In genomic region chr7:2660359-2661095, GRCh38 we compare ENCODE assay signal across 13 cellular contexts. TPM values are rescaled to one million over a fixed set of nuclear protein-coding genes. Genes with fewer than 3 reads are reported as not detected.
DNase-seq lines count a peak whose midpoint lies in the region; ATAC-seq and TF ChIP-seq lines count a peak whose summit lies in the region.
"Had no signal": no experiment of that assay in that cellular context is flagged by ENCODE, and none has a peak within 500 bp of the region (broad histone marks: within the 10 kb centered on the region; RNA-seq: fewer than 3 reads in every experiment).

No MANE protein-coding gene starts in this region.

- no peaks in the 10 kb centered on the region for H3K4me1 ChIP-seq in DOHH2 (ENCODE audit: control insufficient read depth, low read length)
- H3K4me1 ChIP-seq: uterus had no signal

- H3K36me3 ChIP-seq in DOHH2 (ENCODE audit: control insufficient read depth, low read length) = no peaks in the 10 kb centered on the region
- H3K36me3 ChIP-seq: uterus had no signal

- H3K79me2 ChIP-seq in DOHH2 (ENCODE audit: control insufficient read depth, low read length) = no peaks in the 10 kb centered on the region

- no peaks in the 10 kb centered on the region for H3K9me2 ChIP-seq in DOHH2 (replicated peaks; ENCODE audit: control insufficient read depth, low read length)

- no peaks in the 10 kb centered on the region for H3K27me3 Mint-ChIP-seq in progenitor cell of endocrine pancreas
- no peaks in the 10 kb centered on the region for H3K27me3 Mint-ChIP-seq in activated CD8-positive, alpha-beta memory T cell treated with anti-CD3 and anti-CD28 coated beads, Interleukin-2, amount 10 ng/mL, durations not matched to agents 7 days and 5 days

- no peaks in the 10 kb centered on the region for H3K9me3 Mint-ChIP-seq in progenitor cell of endocrine pancreas (ENCODE audit: low read depth)
- H3K9me3 Mint-ChIP-seq in activated CD8-positive, alpha-beta memory T cell treated with anti-CD3 and anti-CD28 coated beads, Interleukin-2, amount 10 ng/mL, durations not matched to agents 7 days and 5 days (ENCODE audit: low read depth) = no peaks in the 10 kb centered on the region

- H3F3A ChIP-seq in DOHH2 (ENCODE audit: control insufficient read depth, insufficient read depth) = no peaks in the 10 kb centered on the region

- H3K27me3 ChIP-seq in DOHH2 (ENCODE audit: control insufficient read depth, low read length) = no peaks in the 10 kb centered on the region
- H3K27me3 ChIP-seq: right lobe of liver, uterus had no signal

- H3K36me3 Mint-ChIP-seq in progenitor cell of endocrine pancreas (ENCODE audit: insufficient read depth) = peaks cover 5% of the 10 kb centered on the region
- H3K36me3 Mint-ChIP-seq in activated CD8-positive, alpha-beta memory T cell treated with anti-CD3 and anti-CD28 coated beads, Interleukin-2, amount 10 ng/mL, durations not matched to agents 7 days and 5 days = no peaks in the 10 kb centered on the region

- no peak overlapping the region for H3K4me2 ChIP-seq in DOHH2 (ENCODE audit: low read length)

- no peaks in the 10 kb centered on the region for H3K4me1 Mint-ChIP-seq in progenitor cell of endocrine pancreas (ENCODE audit: low read depth)
- H3K4me1 Mint-ChIP-seq in activated CD8-positive, alpha-beta memory T cell treated with anti-CD3 and anti-CD28 coated beads, Interleukin-2, amount 10 ng/mL, durations not matched to agents 7 days and 5 days = peaks cover 6% of the 10 kb centered on the region

- no peak overlapping the region for H3K4me3 Mint-ChIP-seq in progenitor cell of endocrine pancreas (ENCODE audit: low read depth)
- H3K4me3 Mint-ChIP-seq in activated CD8-positive, alpha-beta memory T cell treated with anti-CD3 and anti-CD28 coated beads, Interleukin-2, amount 10 ng/mL, durations not matched to agents 7 days and 5 days = no peak overlapping the region

- CTCF ChIA-PET in activated CD8-positive, alpha-beta memory T cell treated with anti-CD3 and anti-CD28 coated beads, Interleukin-2, amount 10 ng/mL, durations not matched to agents 7 days and 5 days (lab: Charles Lee) = interaction anchor here (1.3 kb wide), 1 partner anchor 49 kb away, joined by 3 read pairs; no protein-coding TSS in a partner anchor

- DNase-seq in choroid plexus epithelial cell (ENCODE audit: low read depth) = no peak
- no peak for DNase-seq in progenitor cell of endocrine pancreas (ENCODE audit: low spot score, unreplicated experiment)
- DNase-seq in activated CD8-positive, alpha-beta memory T cell treated with anti-CD3 and anti-CD28 coated beads, Interleukin-2, amount 10 ng/mL, durations not matched to agents 7 days and 5 days = no peak
- DNase-seq in DMS53 (lab: John Stamatoyannopoulos, UW) = no peak
- no peak for DNase-seq in NCI-H146 treated with DMSO at 0.1 percent for 48 hours (lab: John Stamatoyannopoulos, UW; ENCODE audit: unreplicated experiment)
- DNase-seq: activated T-cell treated with anti-CD3 and anti-CD28 coated beads for 4 hours, NCI-H187, uterus had no signal

- H3K9me3 ChIP-seq in DOHH2 (ENCODE audit: control insufficient read depth, insufficient read depth, low read length) = no peaks in the 10 kb centered on the region
- H3K9me3 ChIP-seq: mucosa of descending colon, right lobe of liver, uterus had no signal

- no peaks in the 10 kb centered on the region for H4K20me1 ChIP-seq in DOHH2 (ENCODE audit: control insufficient read depth, insufficient read depth, low read depth, low read length)

- no peak overlapping the region for H3K27ac ChIP-seq in DOHH2 (ENCODE audit: low read depth, low read length)
- H3K27ac ChIP-seq: uterus had no signal

- ATAC-seq in HG03045 (IDR thresholded peaks at IDR 0.05; ENCODE audit: unreplicated experiment) = no peak
- no peak for ATAC-seq in activated CD8-positive, alpha-beta memory T cell treated with anti-CD3 and anti-CD28 coated beads, Interleukin-2, amount 10 ng/mL, durations not matched to agents 7 days and 5 days
- ATAC-seq: right lobe of liver had no signal

- peak; percentile 83 for TF ChIP-seq CTCF in DOHH2 (IDR thresholded peaks at IDR 0.05; ENCODE audit: low read depth, low read length, poor library complexity, severe bottlenecking)
- TF ChIP-seq CTCF in LNCAP (IDR thresholded peaks at IDR 0.05) = peak; percentile 31; the same call in 1 of the 2 replicates
- peak; percentile 50 for TF ChIP-seq CTCF in choroid plexus epithelial cell (conservative IDR thresholded peaks at IDR 0.05; ENCODE audit: low read depth, low read length)
- TF ChIP-seq CTCF in progenitor cell of endocrine pancreas (IDR thresholded peaks at IDR 0.05; ENCODE audit: unreplicated experiment) = peak; percentile 31

- peak overlapping the region; percentile 41 for H3K27ac Mint-ChIP-seq in progenitor cell of endocrine pancreas
- H3K27ac Mint-ChIP-seq in activated CD8-positive, alpha-beta memory T cell treated with anti-CD3 and anti-CD28 coated beads, Interleukin-2, amount 10 ng/mL, durations not matched to agents 7 days and 5 days = no peak overlapping the region

- H3K4me3 ChIP-seq in DOHH2 (ENCODE audit: low read length) = no peak overlapping the region
- H3K4me3 ChIP-seq in choroid plexus epithelial cell (ENCODE audit: low read depth, low read length) = no peak overlapping the region
- H3K4me3 ChIP-seq: mucosa of descending colon, right lobe of liver, uterus had no signal

RNA-seq across cellular contexts. Expression of gene AMZ1, which starts 27.5 kb away (rescaled TPM):
- total RNA-seq in progenitor cell of endocrine pancreas = 0.07 and 0.19 TPM in 2 replicates
- under 1 TPM; 0.29 to 0.40 TPM for total RNA-seq in activated CD8-positive, alpha-beta memory T cell treated with anti-CD3 and anti-CD28 coated beads, Interleukin-2, amount 10 ng/mL, durations not matched to agents 7 days and 5 days

RNA-seq across cellular contexts. Expression of gene TTYH3, which starts 28.7 kb away (rescaled TPM):
- total RNA-seq in progenitor cell of endocrine pancreas = 166 and 170 TPM in 2 replicates
- 10 to 100 TPM; 19.9 to 31.7 TPM for total RNA-seq in activated CD8-positive, alpha-beta memory T cell treated with anti-CD3 and anti-CD28 coated beads, Interleukin-2, amount 10 ng/mL, durations not matched to agents 7 days and 5 days

Comparison
In these comparisons a context has a peak if more than half of its experiments do, and no peak if none do; other contexts are left out.
1. CTCF ChIP-seq: peak in every context shown above with its lines; median percentile 83 in DOHH2; 50 in choroid plexus epithelial cell; 31 in LNCAP; 31 in progenitor cell of endocrine pancreas.